9 cellular contexts compared by ENCODE assay signal in genomic region chr14:92687681-92688433, GRCh38.
DNase-seq lines count a peak whose midpoint lies in the region; ATAC-seq, FAIRE-seq and TF ChIP-seq lines count a peak whose summit lies in the region.
"Had no signal": no experiment of that assay in that cellular context is flagged by ENCODE, and none has a peak within 500 bp of the region (broad histone marks: within the 10 kb centered on the region; RNA-seq: fewer than 3 reads in every experiment).

No MANE protein-coding gene starts in this region.

- H3K4me3 ChIP-seq in heart left ventricle (peak overlapping the region; percentile 28 to 58 (median 48)), psoas muscle (peak overlapping the region; percentile 49)

- 35 to 60% (median 53%) methylated on average over 40 to 80 of the region's 80 CpGs for WGBS in heart left ventricle, 4 donors
- WGBS in psoas muscle, 3 donors, result 65 to 73% (median 71%) methylated on average over 69 to 80 of the region's 80 CpGs

- H3K9me3 ChIP-seq in heart left ventricle (no peaks in the 10 kb centered on the region), psoas muscle (no peaks in the 10 kb centered on the region)

- peak overlapping the region in 4 of 12 donors; percentile 21 to 54 (median 47) for H3K27ac ChIP-seq in heart left ventricle
- no peak overlapping the region for H3K27ac ChIP-seq in psoas muscle

- DNase-seq in GM20000 (ENCODE audit: low spot score) (peak; percentile 30), NCI-H774 (lab: John Stamatoyannopoulos, UW) (peak; percentile 76), heart left ventricle (peak in 1 of 5 donors; percentile 77), psoas muscle (peak in 1 of 2 donors; percentile 43), HTR-8/SVneo (ENCODE audit: insufficient read length, low spot score) (no peak)
- DNase-seq: NCI-H2029 treated with DMSO at 0.1 percent for 48 hours had no signal

- H3K27me3 ChIP-seq in heart left ventricle, result no peaks in the 10 kb centered on the region
- no peaks in the 10 kb centered on the region for H3K27me3 ChIP-seq in psoas muscle (ENCODE audit: insufficient read depth in 3 of 3, low read length in 2 of 3)

- peaks cover 2 to 31% (median 19%) of the 10 kb centered on the region in 12 donors for H3K4me1 ChIP-seq in heart left ventricle
- H3K4me1 ChIP-seq in psoas muscle, result peaks cover 3% of the 10 kb centered on the region

- intact Hi-C loops in heart left ventricle (cut with DNase I), result loop anchor here in 8 of 10 donors (5.0 to 10.0 kb wide), 7 partner anchors 94 to 563 kb away; partner anchors contain the start of genes CPSF2 (in 3 of the 8) and NDUFB1 (in 3 of the 8)
- intact Hi-C loops in psoas muscle (cut with DNase I), result loop anchor here in 1 of 2 donors (1.0 to 10.0 kb wide), 2 partner anchors 95 to 563 kb away; partner anchors contain the start of genes CPSF2 and NDUFB1

- TF ChIP-seq POLR2A in heart left ventricle (IDR thresholded peaks at IDR 0.05), result no peak

- no peak for TF ChIP-seq CTCF in GM20000 (IDR thresholded peaks at IDR 0.05; ENCODE audit: extremely low read depth, missing control alignments)
- TF ChIP-seq CTCF in heart left ventricle (IDR thresholded peaks at IDR 0.05), result no peak
- no peak for TF ChIP-seq CTCF in psoas muscle (IDR thresholded peaks at IDR 0.05)

- H3K36me3 ChIP-seq in heart left ventricle (peaks cover 0 to 60% (median 10%) of the 10 kb centered on the region in 9 donors), psoas muscle (ENCODE audit: insufficient read depth in 1 of 2, low read depth in 1 of 2) (peaks cover 0 to 5% of the 10 kb centered on the region in 2 donors)

- FAIRE-seq in HTR-8/SVneo (lab: Jason Lieb, UNC), result no peak

- ATAC-seq in heart left ventricle, result peak in 2 of 4 donors; percentile 14 to 44
- ATAC-seq in psoas muscle, result peak in 1 of 4 donors; percentile 24
- no peak for ATAC-seq in HG02763 (IDR thresholded peaks at IDR 0.05; ENCODE audit: unreplicated experiment)
- no peak for ATAC-seq in GM19023 (IDR thresholded peaks at IDR 0.05; ENCODE audit: unreplicated experiment)
- no peak for ATAC-seq in GM18861 (IDR thresholded peaks at IDR 0.05; ENCODE audit: unreplicated experiment)
